19 cellular contexts compared by ENCODE assay signal in the genomic region with DNA sequence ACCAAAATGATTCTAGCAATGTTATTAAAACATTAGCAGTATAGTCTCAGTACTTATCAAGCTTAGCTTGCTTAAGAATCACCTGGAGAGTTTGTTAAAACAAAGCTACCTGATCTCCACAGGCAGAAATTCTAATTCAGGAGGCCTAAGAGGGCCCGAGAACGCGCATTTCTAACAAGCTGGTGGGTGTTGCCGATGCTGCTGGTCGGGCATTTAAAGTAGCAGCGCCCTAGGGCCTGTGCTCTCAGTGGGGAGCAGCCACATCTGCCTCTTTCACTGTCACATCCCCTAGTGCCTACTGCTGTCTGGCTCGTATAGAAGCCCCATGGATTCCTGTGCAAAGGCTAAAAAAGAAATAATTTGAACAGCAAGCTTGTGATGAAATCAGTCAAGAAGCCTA.
"Had no signal": no experiment of that assay in that cellular context is flagged by ENCODE, and none has a peak within 500 bp of the region (broad histone marks: within the 10 kb centered on the region; RNA-seq: fewer than 3 reads in every experiment).

No MANE protein-coding gene starts in this region.

- H3K4me2 ChIP-seq: neural progenitor cell had no signal

- ATAC-seq: heart left ventricle; left lobe of liver; natural killer cell treated with Interleukin-12 subunit alpha and Interleukin-12 subunit beta and Interleukin-15 and Interleukin-18, amount 100 ng/mL, for 72 hours; pancreas; right cardiac atrium; stimulated activated effector memory CD8-positive, alpha-beta T cell treated with anti-CD3 and anti-CD28 coated beads, Interleukin-12 subunit alpha, Interleukin-12 subunit beta, amount 100 ng/mL, for 72 hours; stimulated activated naive CD8-positive, alpha-beta T cell treated with anti-CD3 and anti-CD28 coated beads, Interleukin-15, Interleukin-2, amounts not matched to agents 100 U/mL and 50 U/mL, for 24 hours had no signal

- H3K9ac ChIP-seq: neural progenitor cell had no signal

- H3K4me3 ChIP-seq: colonic mucosa, heart left ventricle, neural progenitor cell, pancreas, suprapubic skin, thyroid gland had no signal

- FAIRE-seq: frontal cortex, pancreas, urothelium cell line had no signal

- H3K27me3 ChIP-seq: colonic mucosa, neural progenitor cell, pancreas, suprapubic skin, thyroid gland had no signal

- H3K9me3 ChIP-seq: colonic mucosa, heart left ventricle, pancreas, suprapubic skin, thyroid gland had no signal

- H3K36me3 ChIP-seq: colonic mucosa, heart left ventricle, neural progenitor cell, pancreas, suprapubic skin, thyroid gland had no signal

- H3K4me1 ChIP-seq: colonic mucosa, neural progenitor cell, pancreas, suprapubic skin had no signal

- H3K27ac ChIP-seq: colonic mucosa, heart left ventricle, neural progenitor cell, pancreas, suprapubic skin, thyroid gland had no signal

- DNase-seq: colonic mucosa; effector CD4-positive, alpha-beta T cell; heart left ventricle; hippocampal formation; islet precursor cell; occipital lobe; pancreas; right cardiac atrium; stimulated activated CD4-positive, alpha-beta T cell treated with anti-CD3 and anti-CD28 coated beads, Interleukin-4, amount 100 ng/mL, for 1 hour; stimulated activated CD8-positive, alpha-beta memory T cell treated with anti-CD3 and anti-CD28 coated beads, Interleukin-4, amount 100 ng/mL, for 48 hours; stimulated activated naive CD8-positive, alpha-beta T cell treated with anti-CD3 and anti-CD28 coated beads, Interleukin-15, Interleukin-2, amounts not matched to agents 100 U/mL and 50 U/mL, for 24 hours; thyroid gland had no signal

- H2AFZ ChIP-seq: neural progenitor cell had no signal
